1 cellular context compared by ENCODE assay signal in the genomic region with DNA sequence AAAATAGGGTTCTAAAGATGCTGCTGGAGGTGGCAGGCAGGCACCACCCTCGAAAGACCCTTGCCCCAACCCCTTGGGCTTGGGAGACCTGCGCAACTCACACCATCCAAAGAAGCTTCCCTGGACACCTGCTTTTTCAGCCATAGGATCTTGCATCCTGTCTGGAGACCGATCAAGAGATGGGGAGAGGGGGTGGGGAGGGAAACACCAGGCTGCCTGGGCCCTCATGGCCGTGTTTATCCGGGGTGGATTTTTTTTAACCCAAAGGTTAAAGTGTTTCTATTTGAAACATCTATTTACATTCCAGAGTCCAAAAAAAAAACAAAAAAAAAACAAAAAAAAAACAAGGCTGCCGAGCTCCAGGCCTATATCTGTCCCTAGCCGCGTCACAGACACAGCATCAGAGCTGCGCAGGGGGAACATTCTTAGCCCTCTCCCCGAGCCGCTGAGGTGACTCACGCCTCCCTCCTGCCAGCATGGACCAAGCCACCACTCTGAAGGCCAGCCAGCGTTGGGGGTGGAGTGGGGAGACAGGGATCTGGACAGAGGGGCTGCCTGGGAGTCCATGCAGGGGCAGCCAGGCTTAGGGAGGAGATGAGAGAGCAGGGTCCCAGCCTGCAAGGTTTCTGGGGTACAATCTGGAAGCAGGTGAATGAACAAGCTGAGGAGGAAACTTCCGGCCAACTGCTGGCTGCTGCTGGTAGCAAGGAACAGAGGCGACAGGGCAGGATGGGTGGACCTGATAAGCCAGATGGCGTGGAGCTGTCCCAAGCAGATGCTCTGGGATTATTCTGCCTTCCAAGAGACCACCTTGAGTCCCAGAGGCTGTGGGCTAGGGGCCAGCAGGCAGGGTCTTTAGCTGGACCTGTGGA.
A peak's percentile ranks its signal among the peaks of the same experiment; 100 is the strongest.
TF ChIP-seq lines count a peak whose summit lies in the region.

No MANE protein-coding gene starts in this region.

TF ChIP-seq in K562, 482 proteins besides CTCF, POLR2A, EP300 and RAD21 (continues in another document):
- no peak for TF ChIP-seq GTF3C2 (IDR thresholded peaks at IDR 0.05; ENCODE audit: borderline replicate concordance, extremely low read depth, insufficient read length)
- TF ChIP-seq, protein P1, sequence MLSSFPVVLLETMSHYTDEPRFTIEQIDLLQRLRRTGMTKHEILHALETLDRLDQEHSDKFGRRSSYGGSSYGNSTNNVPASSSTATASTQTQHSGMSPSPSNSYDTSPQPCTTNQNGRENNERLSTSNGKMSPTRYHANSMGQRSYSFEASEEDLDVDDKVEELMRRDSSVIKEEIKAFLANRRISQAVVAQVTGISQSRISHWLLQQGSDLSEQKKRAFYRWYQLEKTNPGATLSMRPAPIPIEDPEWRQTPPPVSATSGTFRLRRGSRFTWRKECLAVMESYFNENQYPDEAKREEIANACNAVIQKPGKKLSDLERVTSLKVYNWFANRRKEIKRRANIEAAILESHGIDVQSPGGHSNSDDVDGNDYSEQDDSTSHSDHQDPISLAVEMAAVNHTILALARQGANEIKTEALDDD (IDR thresholded peaks at IDR 0.05), result no peak
- TF ChIP-seq EGR1 (conservative IDR thresholded peaks at IDR 0.05), result peak; percentile 9; the same call in 1 of the 2 replicates
- no peak for TF ChIP-seq ZNF274 (IDR thresholded peaks at IDR 0.05; ENCODE audit: borderline replicate concordance, low read depth, low read length)
- TF ChIP-seq CBFA2T3 (IDR thresholded peaks at IDR 0.05), result peak; percentile 71
- TF ChIP-seq, protein P2, sequence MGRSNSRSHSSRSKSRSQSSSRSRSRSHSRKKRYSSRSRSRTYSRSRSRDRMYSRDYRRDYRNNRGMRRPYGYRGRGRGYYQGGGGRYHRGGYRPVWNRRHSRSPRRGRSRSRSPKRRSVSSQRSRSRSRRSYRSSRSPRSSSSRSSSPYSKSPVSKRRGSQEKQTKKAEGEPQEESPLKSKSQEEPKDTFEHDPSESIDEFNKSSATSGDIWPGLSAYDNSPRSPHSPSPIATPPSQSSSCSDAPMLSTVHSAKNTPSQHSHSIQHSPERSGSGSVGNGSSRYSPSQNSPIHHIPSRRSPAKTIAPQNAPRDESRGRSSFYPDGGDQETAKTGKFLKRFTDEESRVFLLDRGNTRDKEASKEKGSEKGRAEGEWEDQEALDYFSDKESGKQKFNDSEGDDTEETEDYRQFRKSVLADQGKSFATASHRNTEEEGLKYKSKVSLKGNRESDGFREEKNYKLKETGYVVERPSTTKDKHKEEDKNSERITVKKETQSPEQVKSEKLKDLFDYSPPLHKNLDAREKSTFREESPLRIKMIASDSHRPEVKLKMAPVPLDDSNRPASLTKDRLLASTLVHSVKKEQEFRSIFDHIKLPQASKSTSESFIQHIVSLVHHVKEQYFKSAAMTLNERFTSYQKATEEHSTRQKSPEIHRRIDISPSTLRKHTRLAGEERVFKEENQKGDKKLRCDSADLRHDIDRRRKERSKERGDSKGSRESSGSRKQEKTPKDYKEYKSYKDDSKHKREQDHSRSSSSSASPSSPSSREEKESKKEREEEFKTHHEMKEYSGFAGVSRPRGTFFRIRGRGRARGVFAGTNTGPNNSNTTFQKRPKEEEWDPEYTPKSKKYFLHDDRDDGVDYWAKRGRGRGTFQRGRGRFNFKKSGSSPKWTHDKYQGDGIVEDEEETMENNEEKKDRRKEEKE (IDR thresholded peaks at IDR 0.05; ENCODE audit: borderline replicate concordance in 1 of 2, control insufficient read depth in 1 of 2, low read depth in 2 of 2, low read length in 1 of 2), result no peak
- TF ChIP-seq RFX5 (IDR thresholded peaks at IDR 0.05; ENCODE audit: low read depth, low read length), result no peak
- TF ChIP-seq TFAM (CRISPR knock-in tag; conservative IDR thresholded peaks at IDR 0.05), result no peak
- TF ChIP-seq JUN (IDR thresholded peaks at IDR 0.05; ENCODE audit: borderline replicate concordance, low read depth, low read length), result peak; percentile 46; the same call in 1 of the 2 replicates
- TF ChIP-seq JUN (CRISPR knock-in tag; IDR thresholded peaks at IDR 0.05; ENCODE audit: borderline replicate concordance), result no peak
- TF ChIP-seq NFE2L1 (tag; IDR thresholded peaks at IDR 0.05; ENCODE audit: borderline replicate concordance, low read depth), result no peak
- 0 out of 4 replicates have a peak, but pooled peaks of 1 of the 2 experiments have one; percentile 19 for TF ChIP-seq KDM1A (IDR thresholded peaks at IDR 0.05)
- no peak for TF ChIP-seq SP1 (CRISPR knock-in tag; IDR thresholded peaks at IDR 0.05)
- peak; percentile 86 for TF ChIP-seq FOSL1 (tag; conservative IDR thresholded peaks at IDR 0.05)
- TF ChIP-seq, protein P3, sequence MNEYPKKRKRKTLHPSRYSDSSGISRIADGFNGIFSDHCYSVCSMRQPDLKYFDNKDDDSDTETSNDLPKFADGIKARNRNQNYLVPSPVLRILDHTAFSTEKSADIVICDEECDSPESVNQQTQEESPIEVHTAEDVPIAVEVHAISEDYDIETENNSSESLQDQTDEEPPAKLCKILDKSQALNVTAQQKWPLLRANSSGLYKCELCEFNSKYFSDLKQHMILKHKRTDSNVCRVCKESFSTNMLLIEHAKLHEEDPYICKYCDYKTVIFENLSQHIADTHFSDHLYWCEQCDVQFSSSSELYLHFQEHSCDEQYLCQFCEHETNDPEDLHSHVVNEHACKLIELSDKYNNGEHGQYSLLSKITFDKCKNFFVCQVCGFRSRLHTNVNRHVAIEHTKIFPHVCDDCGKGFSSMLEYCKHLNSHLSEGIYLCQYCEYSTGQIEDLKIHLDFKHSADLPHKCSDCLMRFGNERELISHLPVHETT (CRISPR knock-in tag; conservative IDR thresholded peaks at IDR 0.05 in 1 of 2, IDR thresholded peaks at IDR 0.05 in 1 of 2), result no peak
- TF ChIP-seq RBM34 (IDR thresholded peaks at IDR 0.05; ENCODE audit: borderline replicate concordance, insufficient read depth, low read length), result no peak
- TF ChIP-seq, protein P4, sequence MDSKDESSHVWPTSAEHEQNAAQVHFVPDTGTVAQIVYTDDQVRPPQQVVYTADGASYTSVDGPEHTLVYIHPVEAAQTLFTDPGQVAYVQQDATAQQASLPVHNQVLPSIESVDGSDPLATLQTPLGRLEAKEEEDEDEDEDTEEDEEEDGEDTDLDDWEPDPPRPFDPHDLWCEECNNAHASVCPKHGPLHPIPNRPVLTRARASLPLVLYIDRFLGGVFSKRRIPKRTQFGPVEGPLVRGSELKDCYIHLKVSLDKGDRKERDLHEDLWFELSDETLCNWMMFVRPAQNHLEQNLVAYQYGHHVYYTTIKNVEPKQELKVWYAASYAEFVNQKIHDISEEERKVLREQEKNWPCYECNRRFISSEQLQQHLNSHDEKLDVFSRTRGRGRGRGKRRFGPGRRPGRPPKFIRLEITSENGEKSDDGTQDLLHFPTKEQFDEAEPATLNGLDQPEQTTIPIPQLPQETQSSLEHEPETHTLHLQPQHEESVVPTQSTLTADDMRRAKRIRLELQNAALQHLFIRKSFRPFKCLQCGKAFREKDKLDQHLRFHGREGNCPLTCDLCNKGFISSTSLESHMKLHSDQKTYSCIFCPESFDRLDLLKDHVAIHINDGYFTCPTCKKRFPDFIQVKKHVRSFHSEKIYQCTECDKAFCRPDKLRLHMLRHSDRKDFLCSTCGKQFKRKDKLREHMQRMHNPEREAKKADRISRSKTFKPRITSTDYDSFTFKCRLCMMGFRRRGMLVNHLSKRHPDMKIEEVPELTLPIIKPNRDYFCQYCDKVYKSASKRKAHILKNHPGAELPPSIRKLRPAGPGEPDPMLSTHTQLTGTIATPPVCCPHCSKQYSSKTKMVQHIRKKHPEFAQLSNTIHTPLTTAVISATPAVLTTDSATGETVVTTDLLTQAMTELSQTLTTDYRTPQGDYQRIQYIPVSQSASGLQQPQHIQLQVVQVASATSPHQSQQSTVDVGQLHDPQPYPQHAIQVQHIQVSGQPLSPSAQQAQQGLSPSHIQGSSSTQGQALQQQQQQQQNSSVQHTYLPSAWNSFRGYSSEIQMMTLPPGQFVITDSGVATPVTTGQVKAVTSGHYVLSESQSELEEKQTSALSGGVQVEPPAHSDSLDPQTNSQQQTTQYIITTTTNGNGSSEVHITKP (IDR thresholded peaks at IDR 0.05; ENCODE audit: partially characterized antibody), result peak; percentile 86
- 0 out of 4 replicates have a peak, but pooled peaks of 1 of the 2 experiments have one; percentile 15 for TF ChIP-seq TRIM24 (IDR thresholded peaks at IDR 0.05)
- peak; percentile 85 for TF ChIP-seq ZNF121 (CRISPR knock-in tag; conservative IDR thresholded peaks at IDR 0.05)
- TF ChIP-seq, protein P5, sequence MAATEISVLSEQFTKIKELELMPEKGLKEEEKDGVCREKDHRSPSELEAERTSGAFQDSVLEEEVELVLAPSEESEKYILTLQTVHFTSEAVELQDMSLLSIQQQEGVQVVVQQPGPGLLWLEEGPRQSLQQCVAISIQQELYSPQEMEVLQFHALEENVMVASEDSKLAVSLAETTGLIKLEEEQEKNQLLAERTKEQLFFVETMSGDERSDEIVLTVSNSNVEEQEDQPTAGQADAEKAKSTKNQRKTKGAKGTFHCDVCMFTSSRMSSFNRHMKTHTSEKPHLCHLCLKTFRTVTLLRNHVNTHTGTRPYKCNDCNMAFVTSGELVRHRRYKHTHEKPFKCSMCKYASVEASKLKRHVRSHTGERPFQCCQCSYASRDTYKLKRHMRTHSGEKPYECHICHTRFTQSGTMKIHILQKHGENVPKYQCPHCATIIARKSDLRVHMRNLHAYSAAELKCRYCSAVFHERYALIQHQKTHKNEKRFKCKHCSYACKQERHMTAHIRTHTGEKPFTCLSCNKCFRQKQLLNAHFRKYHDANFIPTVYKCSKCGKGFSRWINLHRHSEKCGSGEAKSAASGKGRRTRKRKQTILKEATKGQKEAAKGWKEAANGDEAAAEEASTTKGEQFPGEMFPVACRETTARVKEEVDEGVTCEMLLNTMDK (IDR thresholded peaks at IDR 0.05; ENCODE audit: borderline replicate concordance, insufficient read depth, low read depth, low read length, poor library complexity, severe bottlenecking), result no peak
- TF ChIP-seq ELK3 (CRISPR knock-in tag; IDR thresholded peaks at IDR 0.05), result no peak
- TF ChIP-seq MYC (IDR thresholded peaks at IDR 0.05; ENCODE audit: low read depth, low read length), result no peak
- TF ChIP-seq MYC (CRISPR knock-in tag; IDR thresholded peaks at IDR 0.05; ENCODE audit: borderline replicate concordance, low read depth), result no peak
- no peak for TF ChIP-seq CCNT2 (IDR thresholded peaks at IDR 0.05; ENCODE audit: borderline replicate concordance, extremely low read depth, insufficient read length, low read depth, low read length)
- no peak; the same call in none of the 2 replicates for TF ChIP-seq TCF3 (CRISPR knock-in tag; IDR thresholded peaks at IDR 0.05)
- TF ChIP-seq TSC22D4 (tag; IDR thresholded peaks at IDR 0.05), result no peak
- no peak for TF ChIP-seq HNRNPUL1 (IDR thresholded peaks at IDR 0.05; ENCODE audit: low read length)
- no peak for TF ChIP-seq RBM15 (IDR thresholded peaks at IDR 0.05; ENCODE audit: insufficient read depth, low read length)
- TF ChIP-seq MBD2 (IDR thresholded peaks at IDR 0.05; ENCODE audit: borderline replicate concordance, low read depth), result no peak
- TF ChIP-seq STAG1 (CRISPR knock-in tag; IDR thresholded peaks at IDR 0.05; ENCODE audit: borderline replicate concordance), result no peak
- TF ChIP-seq ZNF232 (CRISPR knock-in tag; IDR thresholded peaks at IDR 0.05), result no peak
- peak; percentile 40 for TF ChIP-seq MAX (CRISPR knock-in tag; IDR thresholded peaks at IDR 0.05)
- TF ChIP-seq IRF2 (CRISPR knock-in tag; IDR thresholded peaks at IDR 0.05), result no peak
- TF ChIP-seq NBN (IDR thresholded peaks at IDR 0.05; ENCODE audit: low read depth), result no peak
- 0 out of 2 replicates have a peak, but pooled peaks have one; percentile 18 for TF ChIP-seq NCOR1 (IDR thresholded peaks at IDR 0.05)
- TF ChIP-seq RBM39 (optimal IDR thresholded peaks at IDR 0.05; ENCODE audit: low read depth, low read length), result no peak
- TF ChIP-seq ZNF41 (CRISPR knock-in tag; conservative IDR thresholded peaks at IDR 0.05), result no peak
- TF ChIP-seq HDAC8 (tag; IDR thresholded peaks at IDR 0.05), result no peak
- TF ChIP-seq, protein P6, sequence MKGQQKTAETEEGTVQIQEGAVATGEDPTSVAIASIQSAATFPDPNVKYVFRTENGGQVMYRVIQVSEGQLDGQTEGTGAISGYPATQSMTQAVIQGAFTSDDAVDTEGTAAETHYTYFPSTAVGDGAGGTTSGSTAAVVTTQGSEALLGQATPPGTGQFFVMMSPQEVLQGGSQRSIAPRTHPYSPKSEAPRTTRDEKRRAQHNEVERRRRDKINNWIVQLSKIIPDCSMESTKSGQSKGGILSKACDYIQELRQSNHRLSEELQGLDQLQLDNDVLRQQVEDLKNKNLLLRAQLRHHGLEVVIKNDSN (CRISPR knock-in tag; IDR thresholded peaks at IDR 0.05), result 0 out of 2 replicates have a peak, but pooled peaks have one; percentile 5
